Comparison of ENCODE assay signal across 1 cellular context in the genomic region with DNA sequence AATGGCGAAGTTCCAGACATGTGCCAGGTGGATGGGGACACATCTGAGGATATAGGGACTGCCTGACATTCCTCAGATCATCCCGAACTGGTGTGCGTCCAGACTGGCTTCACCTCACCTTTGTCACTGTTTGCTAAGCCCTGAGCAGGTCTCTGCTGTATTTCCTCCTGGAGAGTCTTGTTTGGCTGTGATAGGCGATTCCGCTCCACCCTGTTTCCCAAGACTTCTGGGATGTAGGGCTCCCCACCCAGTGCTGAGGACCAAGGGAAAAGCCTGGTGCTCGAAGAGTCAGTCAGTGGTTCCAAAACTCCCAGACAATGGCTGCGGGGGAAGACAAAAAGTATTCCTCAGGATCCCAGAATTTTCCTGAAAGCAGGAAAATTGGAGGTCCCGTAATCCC.
TF ChIP-seq lines count a peak whose summit lies in the region.

No MANE protein-coding gene starts in this region.

TF ChIP-seq in H1, 55 proteins besides CTCF, POLR2A, EP300 and RAD21:
- TF ChIP-seq, protein P1, sequence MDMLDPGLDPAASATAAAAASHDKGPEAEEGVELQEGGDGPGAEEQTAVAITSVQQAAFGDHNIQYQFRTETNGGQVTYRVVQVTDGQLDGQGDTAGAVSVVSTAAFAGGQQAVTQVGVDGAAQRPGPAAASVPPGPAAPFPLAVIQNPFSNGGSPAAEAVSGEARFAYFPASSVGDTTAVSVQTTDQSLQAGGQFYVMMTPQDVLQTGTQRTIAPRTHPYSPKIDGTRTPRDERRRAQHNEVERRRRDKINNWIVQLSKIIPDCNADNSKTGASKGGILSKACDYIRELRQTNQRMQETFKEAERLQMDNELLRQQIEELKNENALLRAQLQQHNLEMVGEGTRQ (IDR thresholded peaks at IDR 0.05; ENCODE audit: low read length): no peak
- no peak for TF ChIP-seq BACH1 (IDR thresholded peaks at IDR 0.05; ENCODE audit: low read length)
- no peak for TF ChIP-seq NRF1 (IDR thresholded peaks at IDR 0.05; ENCODE audit: low read depth, low read length)
- no peak for TF ChIP-seq RXRA (IDR thresholded peaks at IDR 0.05; ENCODE audit: insufficient read depth, low read depth, low read length)
- no peak for TF ChIP-seq SP4 (IDR thresholded peaks at IDR 0.05; ENCODE audit: low read length)
- no peak for TF ChIP-seq CREB1 (IDR thresholded peaks at IDR 0.05)
- no peak for TF ChIP-seq TAF1 (IDR thresholded peaks at IDR 0.05; ENCODE audit: low read depth, low read length)
- no peak for TF ChIP-seq CHD2 (IDR thresholded peaks at IDR 0.05; ENCODE audit: low read length)
- no peak for TF ChIP-seq RFX5 (IDR thresholded peaks at IDR 0.05; ENCODE audit: borderline replicate concordance, low read depth, low read length)
- no peak for TF ChIP-seq KDM1A (IDR thresholded peaks at IDR 0.05; ENCODE audit: borderline replicate concordance, low read length)
- no peak for TF ChIP-seq MAFK (IDR thresholded peaks at IDR 0.05; ENCODE audit: low read depth, low read length)
- TF ChIP-seq BRCA1 (IDR thresholded peaks at IDR 0.05; ENCODE audit: low read depth, low read length): no peak
- TF ChIP-seq ZNF274 (IDR thresholded peaks at IDR 0.05; ENCODE audit: borderline replicate concordance, extremely low read depth, low read length): no peak
- TF ChIP-seq, protein P2, sequence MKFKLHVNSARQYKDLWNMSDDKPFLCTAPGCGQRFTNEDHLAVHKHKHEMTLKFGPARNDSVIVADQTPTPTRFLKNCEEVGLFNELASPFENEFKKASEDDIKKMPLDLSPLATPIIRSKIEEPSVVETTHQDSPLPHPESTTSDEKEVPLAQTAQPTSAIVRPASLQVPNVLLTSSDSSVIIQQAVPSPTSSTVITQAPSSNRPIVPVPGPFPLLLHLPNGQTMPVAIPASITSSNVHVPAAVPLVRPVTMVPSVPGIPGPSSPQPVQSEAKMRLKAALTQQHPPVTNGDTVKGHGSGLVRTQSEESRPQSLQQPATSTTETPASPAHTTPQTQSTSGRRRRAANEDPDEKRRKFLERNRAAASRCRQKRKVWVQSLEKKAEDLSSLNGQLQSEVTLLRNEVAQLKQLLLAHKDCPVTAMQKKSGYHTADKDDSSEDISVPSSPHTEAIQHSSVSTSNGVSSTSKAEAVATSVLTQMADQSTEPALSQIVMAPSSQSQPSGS (IDR thresholded peaks at IDR 0.05; ENCODE audit: low read length): no peak
- no peak for TF ChIP-seq CBX5 (IDR thresholded peaks at IDR 0.05; ENCODE audit: low read depth, low read length)
- TF ChIP-seq FOSL1 (IDR thresholded peaks at IDR 0.05; ENCODE audit: insufficient read depth, low read depth, low read length): no peak
